In the genomic region with DNA sequence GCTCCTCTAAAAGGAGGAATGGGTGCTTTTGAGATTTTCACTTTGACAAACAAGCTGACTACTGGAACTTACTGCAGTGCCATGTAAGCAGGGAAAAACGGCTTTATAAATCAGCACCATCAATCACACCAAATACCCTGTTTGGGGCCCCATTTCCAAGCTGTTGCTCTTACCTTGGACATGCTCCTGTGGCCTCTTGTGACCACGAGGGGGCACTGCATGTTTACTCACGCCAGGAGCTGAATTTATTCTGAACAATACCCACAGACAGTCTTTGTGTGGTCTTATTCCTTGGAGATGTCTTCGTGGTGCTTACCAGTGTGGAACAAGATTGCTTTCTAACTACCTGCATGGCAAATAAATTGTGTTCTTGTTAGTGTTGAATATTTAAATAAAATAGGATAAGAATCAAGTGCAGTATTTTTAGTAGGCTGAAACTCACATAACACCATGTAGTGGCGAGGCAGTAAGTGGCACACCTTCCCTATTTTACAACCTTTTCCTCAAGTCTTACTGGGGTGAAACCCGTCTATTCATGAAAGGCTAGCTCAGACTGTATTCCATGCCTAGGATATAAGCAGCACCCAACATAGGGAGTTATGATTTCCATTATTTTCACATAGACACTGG, we compare ENCODE assay signal across 8 cellular contexts.
DNase-seq lines count a peak whose midpoint lies in the region; ATAC-seq, FAIRE-seq and TF ChIP-seq lines count a peak whose summit lies in the region.

No MANE protein-coding gene starts in this region.

- no TSS peak for BruUV-seq in OCI-LY7 (replicated peaks; lab: Mats Ljungman, UMichigan)

- H3K4me1 ChIP-seq in OCI-LY7 (ENCODE audit: insufficient read depth, low read length, poor library complexity, severe bottlenecking), result no peaks in the 10 kb centered on the region

- POLR2A ChIA-PET in OCI-LY7 (lab: Charles Lee), result interaction anchor here (1.3 kb wide), 1 partner anchor 16 kb away, joined by 4 read pairs; no protein-coding TSS in a partner anchor

- no peak overlapping the region for H3K4me2 ChIP-seq in OCI-LY7 (ENCODE audit: low read length)

- H3K4me3 ChIP-seq in OCI-LY7 (ENCODE audit: low read depth, low read length, poor library complexity, severe bottlenecking), result no peak overlapping the region

- H3K36me3 ChIP-seq in OCI-LY7 (ENCODE audit: insufficient read depth, low read length), result no peaks in the 10 kb centered on the region

- FAIRE-seq in D721Med (lab: Jason Lieb, UNC), result peak; percentile 48

- H3K79me2 ChIP-seq in OCI-LY7 (ENCODE audit: insufficient read depth, low read depth, low read length), result no peaks in the 10 kb centered on the region

- no peak overlapping the region for H3K27ac ChIP-seq in OCI-LY7 (ENCODE audit: low read depth, low read length, poor library complexity, severe bottlenecking)

- ATAC-seq in GM19324 (IDR thresholded peaks at IDR 0.05; ENCODE audit: low FRiP score, unreplicated experiment), result peak; percentile 65
- ATAC-seq in HG03565 (IDR thresholded peaks at IDR 0.05; ENCODE audit: unreplicated experiment), result peak; percentile 70
- ATAC-seq in HG02571 (IDR thresholded peaks at IDR 0.05; ENCODE audit: unreplicated experiment), result no peak

- no peak overlapping the region for H2AFZ ChIP-seq in OCI-LY7 (ENCODE audit: low read length)

- no peaks in the 10 kb centered on the region for H3K9me3 ChIP-seq in OCI-LY7 (ENCODE audit: low read length)

- DNase-seq in D721Med (ENCODE audit: insufficient read length, low spot score) (no peak), OCI-LY7 (ENCODE audit: low spot score) (peak; percentile 46), cerebellar cortex (ENCODE audit: low spot score) (peak; percentile 62), kidney glomerular epithelial cell (lab: John Stamatoyannopoulos, UW) (peak; percentile 39)
- peak; percentile 1 for DNase-seq in stimulated activated CD8-positive, alpha-beta memory T cell treated with anti-CD3 and anti-CD28 coated beads, Interleukin-12 subunit alpha, Interleukin-12 subunit beta, amount 100 ng/mL, for 24 hours (ENCODE audit: extremely low read depth)

- intact Hi-C loops in OCI-LY7 (cut with micrococcal nuclease; ENCODE audit: unreplicated experiment), result loop anchor here (2.0 to 10.0 kb wide), 2 partner anchors 594 to 1404 kb away; no protein-coding TSS in a partner anchor

- peak; percentile 86 for TF ChIP-seq CTCF in D721Med (IDR thresholded peaks at IDR 0.05; ENCODE audit: insufficient read depth, missing control alignments)
- peak; percentile 86 for TF ChIP-seq CTCF in OCI-LY7 (conservative IDR thresholded peaks at IDR 0.05; ENCODE audit: low read length)

- no peaks in the 10 kb centered on the region for H3K9me2 ChIP-seq in OCI-LY7 (ENCODE audit: insufficient read depth, low read length)

- CTCF ChIA-PET in OCI-LY7 (lab: Charles Lee; ENCODE audit: unreplicated experiment), result no interaction called here

- peaks cover 4% of the 10 kb centered on the region; the same call in 1 of the 2 replicates for H4K20me1 ChIP-seq in OCI-LY7 (ENCODE audit: insufficient read depth, low read length)
